26 cellular contexts compared by ENCODE assay signal in genomic region chr21:26050857-26051256, GRCh38.
"Had no signal": no experiment of that assay in that cellular context is flagged by ENCODE, and none has a peak within 500 bp of the region (broad histone marks: within the 10 kb centered on the region; RNA-seq: fewer than 3 reads in every experiment).

No MANE protein-coding gene starts in this region.

- H3K4me1 ChIP-seq: gastrocnemius medialis, left lung, lower lobe of right lung, testis, transverse colon had no signal

- H3K27ac ChIP-seq: breast epithelium, gastrocnemius medialis, left lung, lower lobe of right lung, right lobe of liver, testis, transverse colon had no signal

- H3K9me3 Mint-ChIP-seq: activated CD4-positive, alpha-beta memory T cell treated with anti-CD3 and anti-CD28 coated beads for 36 hours; activated T-helper 17 cell treated with anti-CD3 and anti-CD28 coated beads, Interleukin-2, amount 50 U/mL, for 72 hours; central memory CD8-positive, alpha-beta T cell; nephron had no signal

- FAIRE-seq: colon had no signal

- H3K27me3 Mint-ChIP-seq: activated CD4-positive, alpha-beta memory T cell treated with anti-CD3 and anti-CD28 coated beads for 36 hours; activated T-helper 17 cell treated with anti-CD3 and anti-CD28 coated beads, Interleukin-2, amount 50 U/mL, for 72 hours; central memory CD8-positive, alpha-beta T cell had no signal

- H3K4me3 Mint-ChIP-seq: activated CD4-positive, alpha-beta memory T cell treated with anti-CD3 and anti-CD28 coated beads for 36 hours; activated T-helper 17 cell treated with anti-CD3 and anti-CD28 coated beads, Interleukin-2, amount 50 U/mL, for 72 hours; central memory CD8-positive, alpha-beta T cell; nephron had no signal

- H3K4me1 Mint-ChIP-seq: activated T-helper 17 cell treated with anti-CD3 and anti-CD28 coated beads, Interleukin-2, amount 50 U/mL, for 72 hours; central memory CD8-positive, alpha-beta T cell had no signal

- DNase-seq: activated CD4-positive, alpha-beta memory T cell treated with anti-CD3 and anti-CD28 coated beads for 36 hours; activated CD4-positive, alpha-beta T cell treated with anti-CD3 and anti-CD28 coated beads for 4 hours; activated CD8-positive, alpha-beta memory T cell treated with anti-CD3 and anti-CD28 coated beads, Interleukin-2, amount 50 U/mL, for 4 hours; activated gamma-delta T cell treated with Interleukin-2 at 50 U/mL for 16 hours; activated naive CD4-positive, alpha-beta T cell treated with anti-CD3 and anti-CD28 coated beads, Interleukin-2, amount 50 U/mL, for 16 hours; activated T-cell treated with anti-CD3 and anti-CD28 coated beads, Interleukin-2, amount 50 U/mL, for 1 hour; amniotic stem cell; dermis blood vessel endothelial cell; effector CD4-positive, alpha-beta T cell; erythroblast; gastrocnemius medialis; head of caudate nucleus; hippocampal formation; kidney glomerular epithelial cell; left lung; lower lobe of right lung; right lobe of liver; stimulated activated CD4-positive, alpha-beta T cell treated with anti-CD3 and anti-CD28 coated beads, Interleukin-2, amount 100 ng/mL, for 48 hours; stimulated activated naive CD8-positive, alpha-beta T cell treated with anti-CD3 and anti-CD28 coated beads, Interleukin-15, Interleukin-2, amounts not matched to agents 100 U/mL and 50 U/mL, for 24 hours; testis; transverse colon had no signal

- H3K27me3 ChIP-seq: breast epithelium, gastrocnemius medialis, left lung, right lobe of liver, testis, transverse colon had no signal

- ATAC-seq: activated T-helper 17 cell treated with anti-CD3 and anti-CD28 coated beads, Interleukin-2, amount 50 U/mL, for 72 hours; gastrocnemius medialis; left lung; lower lobe of right lung; right lobe of liver; stimulated activated naive CD8-positive, alpha-beta T cell treated with anti-CD3 and anti-CD28 coated beads, Interleukin-15, Interleukin-2, amounts not matched to agents 100 U/mL and 50 U/mL, for 24 hours had no signal

- H3K4me3 ChIP-seq: breast epithelium, gastrocnemius medialis, left lung, lower lobe of right lung, right lobe of liver, testis, transverse colon had no signal

- H3K36me3 ChIP-seq: breast epithelium, gastrocnemius medialis had no signal

- H3K27ac Mint-ChIP-seq: activated CD4-positive, alpha-beta memory T cell treated with anti-CD3 and anti-CD28 coated beads for 36 hours; activated T-helper 17 cell treated with anti-CD3 and anti-CD28 coated beads, Interleukin-2, amount 50 U/mL, for 72 hours; nephron had no signal

- H3K9me3 ChIP-seq: breast epithelium, gastrocnemius medialis, left lung, lower lobe of right lung, right lobe of liver, testis, transverse colon had no signal
